ENCODE assay signal across 23 cellular contexts in the genomic region with DNA sequence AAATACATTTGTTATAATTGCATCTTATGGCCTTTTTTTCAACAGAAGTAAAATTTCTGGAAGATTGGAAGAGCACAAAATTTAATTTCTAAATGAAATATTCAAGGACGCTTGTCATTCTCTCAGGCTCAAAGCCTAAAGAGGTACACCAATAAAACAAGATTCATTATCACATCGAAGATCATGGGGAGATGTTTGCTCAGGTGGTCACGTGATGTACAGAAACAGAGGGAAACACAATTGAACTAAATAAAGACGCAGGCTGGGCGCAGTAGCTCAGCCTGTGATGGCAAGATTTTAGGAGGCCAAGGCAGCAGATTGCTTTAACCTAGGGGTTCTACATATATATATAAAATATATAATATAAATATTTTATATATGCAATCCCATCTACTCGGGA.
"Had no signal": no experiment of that assay in that cellular context is flagged by ENCODE, and none has a peak within 500 bp of the region (broad histone marks: within the 10 kb centered on the region; RNA-seq: fewer than 3 reads in every experiment).

No MANE protein-coding gene starts in this region.

- H3K9me3 ChIP-seq: MG63, SJSA1 had no signal

- DNase-seq: Karpas-422, KG1, MG63, NCI-H1092, NCI-H1105 treated with DMSO at 0.1 percent for 48 hours, NCI-H1417 treated with DMSO at 0.1 percent for 48 hours, NCI-H1694, NCI-H187 treated with DMSO at 0.1 percent for 48 hours, NCI-H2029 treated with DMSO at 0.1 percent for 48 hours, NCI-H2171, NCI-H226, NCI-H446, NCI-H510A, NCI-H524 treated with DMSO at 0.1 percent for 48 hours, NCI-H774, Right ventricle myocardium superior, RPMI8226, SIG-M5, T-helper 2 cell had no signal

- FAIRE-seq: HTR-8/SVneo, RCC 7860 had no signal

- H3K4me3 ChIP-seq: MG63, SJSA1, SK-N-MC had no signal

- H3K4me1 ChIP-seq: SJSA1 had no signal

- H3K27me3 ChIP-seq: MG63, SJSA1 had no signal

- H3K36me3 ChIP-seq: MG63, SJSA1 had no signal

- H3K27ac ChIP-seq: SJSA1, SK-N-MC had no signal
